ENCODE assay signal across 9 cellular contexts in genomic region chr5:88890070-88890781, GRCh38. TPM values are rescaled to one million over a fixed set of nuclear protein-coding genes. Genes with fewer than 3 reads are reported as not detected.
DNase-seq lines count a peak whose midpoint lies in the region; ATAC-seq and TF ChIP-seq lines count a peak whose summit lies in the region.
"Had no signal": no experiment of that assay in that cellular context is flagged by ENCODE, and none has a peak within 500 bp of the region (broad histone marks: within the 10 kb centered on the region; RNA-seq: fewer than 3 reads in every experiment).

No MANE protein-coding gene starts in this region.

- H3K27me3 Mint-ChIP-seq in naive thymus-derived CD8-positive, alpha-beta T cell = peaks cover 19 to 50% (median 28%) of the 10 kb centered on the region in 5 donors

- no peaks in the 10 kb centered on the region for H3K9me3 ChIP-seq in HUES48 (ENCODE audit: control insufficient read depth, insufficient read depth, low read length)

- peak overlapping the region; percentile 57; the same call in 1 of the 2 replicates for H3K9ac ChIP-seq in HUES48 (ENCODE audit: low read depth, low read length)

- H3K9me3 Mint-ChIP-seq in naive thymus-derived CD8-positive, alpha-beta T cell = no peaks in the 10 kb centered on the region
- H3K9me3 Mint-ChIP-seq: T-helper 2 cell treated with Interferon-gamma antibody and Interleukin-4, amounts not matched to agents 5 μg/mL and 100 μg/mL, for 36 hours had no signal

- in situ Hi-C loops in astrocyte of the spinal cord (cut with HindIII; ENCODE audit: low sequenced_read_pairs) = no loop called here

- no peaks in the 10 kb centered on the region for H3K36me3 Mint-ChIP-seq in naive thymus-derived CD8-positive, alpha-beta T cell

- H3K27ac ChIP-seq in HUES48 (ENCODE audit: low read depth, low read length) = no peak overlapping the region

- DNase-seq in astrocyte of the spinal cord (ENCODE audit: low read depth, low spot score) = no peak
- DNase-seq in lower leg skin (ENCODE audit: low spot score in 2 of 2) = no peak
- DNase-seq in superior temporal gyrus (ENCODE audit: extremely low spot score) = peak; percentile 57
- DNase-seq in iPS-NIHi7 (ENCODE audit: extremely low spot score) = no peak
- DNase-seq in naive thymus-derived CD8-positive, alpha-beta T cell = no peak
- no peak for DNase-seq in mucosa of gallbladder (ENCODE audit: low spot score)

- no peaks in the 10 kb centered on the region for H3K36me3 ChIP-seq in HUES48 (ENCODE audit: control insufficient read depth, insufficient read depth, low read length)

- peak overlapping the region in 2 of 10 donors; percentile 44 to 81 for H3K27ac Mint-ChIP-seq in naive thymus-derived CD8-positive, alpha-beta T cell
- H3K27ac Mint-ChIP-seq: T-helper 2 cell treated with Interferon-gamma antibody and Interleukin-4, amounts not matched to agents 5 μg/mL and 100 μg/mL, for 36 hours had no signal

- WGBS in lower leg skin, 2 donors = 27 to 28% methylated on average over 10 of the region's 10 CpGs

- H3K4me3 Mint-ChIP-seq in naive thymus-derived CD8-positive, alpha-beta T cell = peak overlapping the region in 3 of 10 donors; percentile 18 to 85 (median 31)
- H3K4me3 Mint-ChIP-seq: T-helper 2 cell treated with Interferon-gamma antibody and Interleukin-4, amounts not matched to agents 5 μg/mL and 100 μg/mL, for 36 hours had no signal

- H3K4me3 ChIP-seq in HUES48 (ENCODE audit: low read depth, low read length) (peak overlapping the region; percentile 67), astrocyte of the spinal cord (ENCODE audit: low read depth, low read length) (peak overlapping the region; percentile 65), lower leg skin (ENCODE audit: low read depth, poor library complexity, severe bottlenecking) (peak overlapping the region; percentile 47)

- peaks cover 58% of the 10 kb centered on the region for H3K27me3 ChIP-seq in HUES48 (ENCODE audit: control insufficient read depth, insufficient read depth, low read length)

- TF ChIP-seq CTCF in astrocyte of the spinal cord (IDR thresholded peaks at IDR 0.05; ENCODE audit: low read depth, low read length) (no peak), lower leg skin (IDR thresholded peaks at IDR 0.05) (no peak)

- POLR2A ChIA-PET in naive thymus-derived CD8-positive, alpha-beta T cell (lab: Charles Lee) = interaction anchor here (0.6 to 0.8 kb wide), 2 partner anchors 382 to 1640 kb away, joined by 3 read pairs; no protein-coding TSS in a partner anchor

- H3K4me1 Mint-ChIP-seq in naive thymus-derived CD8-positive, alpha-beta T cell = peaks cover 0 to 26% (median 2%) of the 10 kb centered on the region in 4 donors

- ATAC-seq in HG02840 (IDR thresholded peaks at IDR 0.05; ENCODE audit: low FRiP score, unreplicated experiment) = no peak
- no peak for ATAC-seq in naive thymus-derived CD8-positive, alpha-beta T cell

- intact Hi-C loops in lower leg skin (cut with DNase I; ENCODE audit: low total_unique reads) = no loop called here

- peaks cover 4% of the 10 kb centered on the region; the same call in 1 of the 2 replicates for H3K4me1 ChIP-seq in HUES48 (ENCODE audit: control insufficient read depth, insufficient read depth, low read length)

- no peak for TF ChIP-seq POLR2A in lower leg skin (IDR thresholded peaks at IDR 0.05)

RNA-seq across cellular contexts. Expression of gene MEF2C, which starts 7.2 kb away (rescaled TPM):
- total RNA-seq in lower leg skin (10 to 100 TPM in 2 of 4 donors, 1 to 10 TPM in 2; 2.4 to 15.5 (median 8.1) TPM), mucosa of gallbladder (56.9 TPM)
- 10 to 100 TPM in 1 of 2 experiments, 1 to 10 TPM in 1; 8.9 to 10.8 TPM for total RNA-seq in naive thymus-derived CD8-positive, alpha-beta T cell
- under 1 TPM; 0.14 to 0.48 (median 0.46) TPM for polyA plus RNA-seq in naive thymus-derived CD8-positive, alpha-beta T cell
